1 cellular context compared by ENCODE assay signal in genomic region chr5:175672976-175673648, GRCh38.
TF ChIP-seq lines count a peak whose summit lies in the region.

No MANE protein-coding gene starts in this region.

TF ChIP-seq in H1, 55 proteins besides CTCF, POLR2A, EP300 and RAD21:
- TF ChIP-seq CHD2 (IDR thresholded peaks at IDR 0.05; ENCODE audit: low read length): no peak
- no peak for TF ChIP-seq SIRT6 (IDR thresholded peaks at IDR 0.05; ENCODE audit: low read length)
- TF ChIP-seq CREB1 (IDR thresholded peaks at IDR 0.05): no peak
- TF ChIP-seq SP1 (IDR thresholded peaks at IDR 0.05; ENCODE audit: low read depth, low read length): no peak
TF ChIP-seq in H1: peak in this region for 0.
